In the genomic region with DNA sequence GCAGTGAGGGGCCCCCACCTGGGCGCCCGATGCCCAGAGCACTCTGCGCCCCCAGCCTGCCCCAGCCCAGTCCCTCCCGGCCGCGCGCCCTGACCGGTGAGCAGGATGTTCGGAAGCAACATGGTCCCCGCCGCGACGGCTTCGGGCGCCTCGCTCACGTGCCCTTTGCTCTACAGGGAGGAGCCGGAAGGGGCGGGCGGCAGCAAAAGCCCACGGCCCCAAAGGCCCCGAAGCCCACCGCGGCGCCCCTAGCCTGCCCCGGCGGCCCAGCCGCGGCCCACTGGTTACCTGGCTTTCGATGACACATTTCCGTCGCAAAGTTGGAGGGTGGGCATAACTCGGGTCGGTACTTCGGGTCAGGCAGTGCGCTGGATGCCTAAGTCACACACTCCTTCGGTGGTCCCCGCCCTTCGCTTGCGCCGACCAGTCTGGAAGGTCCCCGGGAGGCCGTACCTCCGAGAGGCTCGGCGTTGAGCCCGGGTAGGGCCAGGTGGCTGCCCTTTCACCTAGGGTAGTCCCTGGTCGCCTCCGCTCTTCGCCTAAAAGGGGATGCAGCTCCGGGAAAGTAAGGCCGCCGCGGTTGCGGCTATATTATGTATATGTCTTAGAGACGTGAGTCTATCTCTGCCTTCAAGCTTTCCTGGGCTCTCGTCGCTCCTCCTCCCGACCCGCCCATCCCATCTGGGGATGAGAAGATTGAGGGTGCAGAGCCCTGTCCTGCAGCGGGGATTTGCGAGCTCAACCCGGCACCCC, we compare ENCODE assay signal across 8 cellular contexts. TPM values are rescaled to one million over a fixed set of nuclear protein-coding genes. Genes with fewer than 3 reads are reported as not detected.
A peak's percentile ranks its signal among the peaks of the same experiment; 100 is the strongest.
DNase-seq lines count a peak whose midpoint lies in the region; ATAC-seq lines count a peak whose summit lies in the region.

AK6 (minus strand) TSS at position 152 of the 753 bp plus-strand sequence; CDS start at position 122, 30 bp downstream.
RAD17 (plus strand) TSS at position 450 of the 753 bp plus-strand sequence. CDS start 2,391 bp downstream, outside the sequence.
A gene with protein sequence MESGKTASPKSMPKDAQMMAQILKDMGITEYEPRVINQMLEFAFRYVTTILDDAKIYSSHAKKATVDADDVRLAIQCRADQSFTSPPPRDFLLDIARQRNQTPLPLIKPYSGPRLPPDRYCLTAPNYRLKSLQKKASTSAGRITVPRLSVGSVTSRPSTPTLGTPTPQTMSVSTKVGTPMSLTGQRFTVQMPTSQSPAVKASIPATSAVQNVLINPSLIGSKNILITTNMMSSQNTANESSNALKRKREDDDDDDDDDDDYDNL (minus strand): TSS at position 152 of the 753 bp plus-strand sequence. CDS start 3,783 bp downstream, outside the sequence.

- no peaks in the 10 kb centered on the region for H3K9me3 ChIP-seq in BLaER1

- peak within 1 kb of the TSS; percentile 89 for H3K4me2 ChIP-seq in BLaER1

- H3K4me1 ChIP-seq in BLaER1: peaks cover 37% of the 10 kb centered on the region

- peaks cover 35% of the 10 kb centered on the region for H3K36me3 ChIP-seq in BLaER1

- DNase-seq in NCI-H69 (lab: John Stamatoyannopoulos, UW): peak; percentile 97
- peak; percentile 87 for DNase-seq in activated CD4-positive, alpha-beta T cell treated with anti-CD3 and anti-CD28 coated beads, Interleukin-2, amount 50 U/mL, for 1 hour
- peak; percentile 80 for DNase-seq in dedifferentiated amniotic fluid mesenchymal stem cell (ENCODE audit: extremely low spot score)
- peak; percentile 97 for DNase-seq in left lobe of liver (ENCODE audit: low spot score)
- peak; percentile 84 for DNase-seq in stimulated activated CD4-positive, alpha-beta T cell treated with anti-CD3 and anti-CD28 coated beads, Interleukin-2, amount 100 ng/mL, for 4 hours (ENCODE audit: low read depth)

- peak within 1 kb of the TSS; percentile 99 for H3K27ac ChIP-seq in BLaER1

- H3K9ac ChIP-seq in BLaER1: peak within 1 kb of the TSS; percentile 96

- peak within 1 kb of the TSS; percentile 74 for H3K4me3 ChIP-seq in BLaER1

- peaks cover 36% of the 10 kb centered on the region for H4K20me1 ChIP-seq in BLaER1

- ATAC-seq in GM19328 (IDR thresholded peaks at IDR 0.05; ENCODE audit: unreplicated experiment): peak; percentile 88
- ATAC-seq in HG03520 (IDR thresholded peaks at IDR 0.05; ENCODE audit: unreplicated experiment): peak; percentile 87
- ATAC-seq in left lobe of liver: peak; percentile 97

- H3K27me3 ChIP-seq in BLaER1: no peaks in the 10 kb centered on the region

RNA-seq across cellular contexts. Expression of gene AK6, which starts in this region (rescaled TPM):
- 18.8 TPM for total RNA-seq in left lobe of liver

RNA-seq across cellular contexts. Expression of gene RAD17, which starts in this region (rescaled TPM):
- 8.9 TPM for total RNA-seq in left lobe of liver

RNA-seq across cellular contexts. Expression of the third gene that starts in this region (rescaled TPM):
- total RNA-seq in left lobe of liver: 20.0 TPM

Comparison
In these comparisons a context has a peak if more than half of its experiments do, and no peak if none do; other contexts are left out.
1. Peak in every context shown above with its lines: DNase-seq, ATAC-seq, H3K4me3 ChIP-seq and H3K27ac ChIP-seq.